Comparison of ENCODE assay signal across 11 cellular contexts in genomic region chr19:6489278-6490061, GRCh38. TPM values are rescaled to one million over a fixed set of nuclear protein-coding genes. Genes with fewer than 3 reads are reported as not detected.
A peak's percentile ranks its signal among the peaks of the same experiment; 100 is the strongest.
DNase-seq lines count a peak whose midpoint lies in the region; ATAC-seq, FAIRE-seq and TF ChIP-seq lines count a peak whose summit lies in the region.
"Had no signal": no experiment of that assay in that cellular context is flagged by ENCODE, and none has a peak within 500 bp of the region (broad histone marks: within the 10 kb centered on the region; RNA-seq: fewer than 3 reads in every experiment).

No MANE protein-coding gene starts in this region.

- peak overlapping the region; percentile 79 for H3K27ac Mint-ChIP-seq in T-helper 17 cell
- peak overlapping the region; percentile 78 for H3K27ac Mint-ChIP-seq in neural crest cell (ENCODE audit: unreplicated experiment)

- no peaks in the 10 kb centered on the region for H3K36me3 Mint-ChIP-seq in T-helper 17 cell (ENCODE audit: low read depth)
- H3K36me3 Mint-ChIP-seq in neural crest cell (ENCODE audit: low read depth), result peaks cover 5% of the 10 kb centered on the region

- peak overlapping the region; percentile 84 for H3K4me3 Mint-ChIP-seq in T-helper 17 cell
- no peak overlapping the region for H3K4me3 Mint-ChIP-seq in neural crest cell

- no peak for DNase-seq in T-helper 17 cell
- no peak for DNase-seq in neural crest cell (ENCODE audit: low read depth, low spot score)
- DNase-seq in UCSD-AML1 (lab: John Stamatoyannopoulos, UW; ENCODE audit: unreplicated experiment), result no peak
- no peak for DNase-seq in GM19238 (ENCODE audit: insufficient read length, low spot score)
- DNase-seq in H54 (ENCODE audit: insufficient read length, low spot score), result no peak
- DNase-seq: effector CD8-positive, alpha-beta T cell; Kasumi-1; kidney; PC-9 had no signal

- TF ChIP-seq POLR2A in H54 (IDR thresholded peaks at IDR 0.05; ENCODE audit: low read depth, low read length), result no peak

- H3K27me3 Mint-ChIP-seq in T-helper 17 cell (no peaks in the 10 kb centered on the region), neural crest cell (ENCODE audit: low read depth) (peaks cover 3% of the 10 kb centered on the region)

- peaks cover 4% of the 10 kb centered on the region for H3K9me3 Mint-ChIP-seq in neural crest cell

- TF ChIP-seq CTCF in neural crest cell (conservative IDR thresholded peaks at IDR 0.05), result no peak

- peaks cover 10% of the 10 kb centered on the region for H3K4me1 Mint-ChIP-seq in T-helper 17 cell
- H3K4me1 Mint-ChIP-seq in neural crest cell, result peaks cover 9% of the 10 kb centered on the region

- H3K9me3 ChIP-seq in T-helper 17 cell (ENCODE audit: control insufficient read depth, low read length, poor library complexity, severe bottlenecking), result no peaks in the 10 kb centered on the region

- ATAC-seq in GM18502 (IDR thresholded peaks at IDR 0.05; ENCODE audit: poor library complexity, unreplicated experiment) (peak; percentile 48), GM21825 (IDR thresholded peaks at IDR 0.05; ENCODE audit: unreplicated experiment) (peak; percentile 58), T-helper 17 cell (peak; percentile 78)

- FAIRE-seq in H54 (lab: Jason Lieb, UNC), result no peak
- FAIRE-seq: kidney had no signal

RNA-seq across cellular contexts. Expression of gene DENND1C, which starts 7.9 kb away (rescaled TPM):
- total RNA-seq in T-helper 17 cell, result 100 to 1,000 TPM; 104 to 105 TPM
- not detected in 2 replicates for total RNA-seq in neural crest cell
- total RNA-seq: PC-9 had no signal

RNA-seq across cellular contexts. Expression of gene TUBB4A, which starts 12.6 kb away (rescaled TPM):
- total RNA-seq in T-helper 17 cell, result 1 to 10 TPM; 1.5 to 1.6 TPM
- 27.7 and 39.9 TPM in 2 replicates for total RNA-seq in neural crest cell
- total RNA-seq: PC-9 had no signal

RNA-seq across cellular contexts. Expression of gene CRB3, which starts 25.4 kb away (rescaled TPM):
- total RNA-seq in T-helper 17 cell (1 to 10 TPM; 1.4 to 1.5 TPM), neural crest cell (not detected in 2 replicates)

RNA-seq across cellular contexts. Expression of gene SLC25A23, which starts 29.9 kb away (rescaled TPM):
- total RNA-seq in T-helper 17 cell, result 10 to 100 TPM in 1 of 2 donors, 1 to 10 TPM in 1; 9.6 to 11.3 TPM
- total RNA-seq in neural crest cell, result 72.2 and 73.2 TPM in 2 replicates

RNA-seq across cellular contexts. Expression of gene TNFSF9, which starts 41.4 kb away (rescaled TPM):
- 1 to 10 TPM; 2.2 to 3.3 TPM for total RNA-seq in T-helper 17 cell
- total RNA-seq in neural crest cell, result 1.3 and 1.4 TPM in 2 replicates

Comparison
In these comparisons a context has a peak if more than half of its experiments do, and no peak if none do; other contexts are left out.
1. RNA of gene DENND1C, which starts 7.9 kb away (total RNA-seq): 104 to 105 TPM in T-helper 17 cell; not detected in neural crest cell; every median in the first group is over 10 times any median in the second.
2. RNA of gene TUBB4A, which starts 12.6 kb away (total RNA-seq): 27.7 to 39.9 TPM in neural crest cell; 1.5 to 1.6 TPM in T-helper 17 cell; every median in the first group is over 10 times any median in the second.
3. Peak in every context shown above with its lines, with median percentiles within 50 percentile points of each other: ATAC-seq.